ENCODE assay signal across 10 cellular contexts in the genomic region with DNA sequence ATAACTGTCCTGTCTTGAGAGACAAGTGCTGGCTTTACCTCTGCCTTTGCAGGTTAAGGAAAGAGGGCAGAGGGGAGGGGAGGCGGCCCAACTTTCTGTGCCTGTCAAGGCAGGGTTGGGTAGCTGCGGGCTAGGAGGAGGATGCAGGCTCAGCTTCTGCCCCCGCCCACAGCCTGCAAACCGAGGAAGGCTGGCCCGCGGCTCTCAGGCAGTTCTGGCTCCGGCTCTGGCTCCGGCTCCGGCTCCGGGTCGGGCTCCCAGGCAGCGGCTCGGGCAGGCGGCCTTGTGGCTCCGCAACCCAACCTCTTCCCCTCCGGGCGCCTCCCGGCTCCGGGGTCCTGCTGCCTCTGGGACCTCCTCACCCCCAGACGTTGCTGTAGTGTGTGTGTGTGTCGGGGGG.
A peak's percentile ranks its signal among the peaks of the same experiment; 100 is the strongest.
DNase-seq lines count a peak whose midpoint lies in the region; ATAC-seq and TF ChIP-seq lines count a peak whose summit lies in the region.
"Had no signal": no experiment of that assay in that cellular context is flagged by ENCODE, and none has a peak within 500 bp of the region (broad histone marks: within the 10 kb centered on the region; RNA-seq: fewer than 3 reads in every experiment).

No MANE protein-coding gene starts in this region.

- peaks cover 16% of the 10 kb centered on the region for H3K4me1 Mint-ChIP-seq in activated naive CD4-positive, alpha-beta T cell treated with anti-CD3 and anti-CD28 coated beads, Interleukin-2, amount 10 ng/mL, durations not matched to agents 7 days and 5 days

- peak overlapping the region; percentile 52 for H3K4me3 ChIP-seq in choroid plexus epithelial cell (ENCODE audit: low read depth, low read length)
- no peak overlapping the region for H3K4me3 ChIP-seq in right lobe of liver
- H3K4me3 ChIP-seq in vagina = peak overlapping the region; percentile 28 to 50
- peak overlapping the region in 2 of 4 donors; percentile 38 to 63 for H3K4me3 ChIP-seq in esophagus squamous epithelium
- H3K4me3 ChIP-seq: BLaER1 had no signal

- peaks cover 0 to 5% (median 0%) of the 10 kb centered on the region in 4 donors for H3K4me1 ChIP-seq in right lobe of liver
- peaks cover 13% of the 10 kb centered on the region for H3K4me1 ChIP-seq in vagina
- H3K4me1 ChIP-seq in esophagus squamous epithelium = peaks cover 0 to 17% (median 6%) of the 10 kb centered on the region in 3 donors
- H3K4me1 ChIP-seq: uterus had no signal

- H3K27me3 Mint-ChIP-seq in activated naive CD4-positive, alpha-beta T cell treated with anti-CD3 and anti-CD28 coated beads, Interleukin-2, amount 10 ng/mL, durations not matched to agents 7 days and 5 days = peaks cover 69% of the 10 kb centered on the region

- peak; percentile 27 for DNase-seq in activated naive CD4-positive, alpha-beta T cell treated with anti-CD3 and anti-CD28 coated beads, Interleukin-2, amount 10 ng/mL, durations not matched to agents 7 days and 5 days
- no peak for DNase-seq in activated naive CD4-positive, alpha-beta T cell treated with anti-CD3 and anti-CD28 coated beads, Interleukin-2, amount 50 U/mL, for 16 hours
- peak; percentile 58 for DNase-seq in choroid plexus epithelial cell (ENCODE audit: low read depth)
- DNase-seq in right lobe of liver = peak; percentile 21 to 57 (median 45)
- DNase-seq in vagina (ENCODE audit: extremely low spot score in 2 of 2) = no peak
- DNase-seq in NCI-H524 treated with DMSO at 0.1 percent for 48 hours (lab: John Stamatoyannopoulos, UW) = no peak
- no peak for DNase-seq in esophagus squamous epithelium (lab: John Stamatoyannopoulos, UW)
- no peak for DNase-seq in DMS53 (lab: John Stamatoyannopoulos, UW)

- WGBS in right lobe of liver (ENCODE audit: insufficient coverage, low coverage, low lambda C conversion rate, missing lambda C conversion rate) = 20% methylated on average over 1 of the region's 21 CpGs
- WGBS in esophagus squamous epithelium, 2 donors = no CpG with 5 or more reads among the region's 21 CpGs

- H3K27me3 ChIP-seq in right lobe of liver (no peaks in the 10 kb centered on the region), vagina (no peaks in the 10 kb centered on the region), esophagus squamous epithelium (peaks cover 0 to 27% (median 0%) of the 10 kb centered on the region in 4 donors)
- H3K27me3 ChIP-seq: BLaER1, uterus had no signal

- no peaks in the 10 kb centered on the region for H3K9me3 Mint-ChIP-seq in activated naive CD4-positive, alpha-beta T cell treated with anti-CD3 and anti-CD28 coated beads, Interleukin-2, amount 10 ng/mL, durations not matched to agents 7 days and 5 days

- ATAC-seq in right lobe of liver = peak; percentile 18 to 64 (median 44)

- intact Hi-C loops in right lobe of liver (cut with DNase I) (no loop called here), vagina (cut with DNase I) (no loop called here), esophagus squamous epithelium (cut with DNase I) (no loop called here)

- CTCF ChIA-PET in activated naive CD4-positive, alpha-beta T cell treated with anti-CD3 and anti-CD28 coated beads, Interleukin-2, amount 10 ng/mL, durations not matched to agents 7 days and 5 days (lab: Charles Lee) = no interaction called here

- H3K36me3 ChIP-seq in right lobe of liver (no peaks in the 10 kb centered on the region), vagina (no peaks in the 10 kb centered on the region), esophagus squamous epithelium (no peaks in the 10 kb centered on the region)
- H3K36me3 ChIP-seq: BLaER1, uterus had no signal

- no peaks in the 10 kb centered on the region for H3K36me3 Mint-ChIP-seq in activated naive CD4-positive, alpha-beta T cell treated with anti-CD3 and anti-CD28 coated beads, Interleukin-2, amount 10 ng/mL, durations not matched to agents 7 days and 5 days

- TF ChIP-seq CTCF in choroid plexus epithelial cell (conservative IDR thresholded peaks at IDR 0.05; ENCODE audit: low read depth, low read length) (no peak), right lobe of liver (IDR thresholded peaks at IDR 0.05) (no peak), vagina (IDR thresholded peaks at IDR 0.05) (no peak), esophagus squamous epithelium (IDR thresholded peaks at IDR 0.05) (no peak)

- no peak for TF ChIP-seq POLR2A in right lobe of liver (IDR thresholded peaks at IDR 0.05)
- TF ChIP-seq POLR2A in vagina (IDR thresholded peaks at IDR 0.05) = no peak
- no peak for TF ChIP-seq POLR2A in esophagus squamous epithelium (IDR thresholded peaks at IDR 0.05)

- H3K4me3 Mint-ChIP-seq in activated naive CD4-positive, alpha-beta T cell treated with anti-CD3 and anti-CD28 coated beads, Interleukin-2, amount 10 ng/mL, durations not matched to agents 7 days and 5 days = no peak overlapping the region

- H3K27ac ChIP-seq in right lobe of liver (no peak overlapping the region), vagina (no peak overlapping the region), esophagus squamous epithelium (peak overlapping the region in 2 of 4 donors; percentile 42 to 53)
- H3K27ac ChIP-seq: BLaER1 had no signal

- no peaks in the 10 kb centered on the region for H3K9me3 ChIP-seq in right lobe of liver
- H3K9me3 ChIP-seq in vagina = no peaks in the 10 kb centered on the region
- H3K9me3 ChIP-seq in esophagus squamous epithelium = no peaks in the 10 kb centered on the region
- H3K9me3 ChIP-seq: BLaER1, uterus had no signal

- no peak overlapping the region for H3K27ac Mint-ChIP-seq in activated naive CD4-positive, alpha-beta T cell treated with anti-CD3 and anti-CD28 coated beads, Interleukin-2, amount 10 ng/mL, durations not matched to agents 7 days and 5 days

Comparison
In these comparisons a context has a peak if more than half of its experiments do, and no peak if none do; other contexts are left out.
1. DNase-seq: peak in activated naive CD4-positive, alpha-beta T cell treated with anti-CD3 and anti-CD28 coated beads, Interleukin-2, amount 10 ng/mL, durations not matched to agents 7 days and 5 days (single experiment), choroid plexus epithelial cell (single experiment) and right lobe of liver (3 of 3); none in activated naive CD4-positive, alpha-beta T cell treated with anti-CD3 and anti-CD28 coated beads, Interleukin-2, amount 50 U/mL, for 16 hours (single experiment), vagina (0 of 2), NCI-H524 treated with DMSO at 0.1 percent for 48 hours (single experiment), esophagus squamous epithelium (single experiment) and DMS53 (single experiment).
2. H3K4me3 ChIP-seq: peak in choroid plexus epithelial cell (single experiment) and vagina (2 of 2); none in right lobe of liver (0 of 3).